In the genomic region with DNA sequence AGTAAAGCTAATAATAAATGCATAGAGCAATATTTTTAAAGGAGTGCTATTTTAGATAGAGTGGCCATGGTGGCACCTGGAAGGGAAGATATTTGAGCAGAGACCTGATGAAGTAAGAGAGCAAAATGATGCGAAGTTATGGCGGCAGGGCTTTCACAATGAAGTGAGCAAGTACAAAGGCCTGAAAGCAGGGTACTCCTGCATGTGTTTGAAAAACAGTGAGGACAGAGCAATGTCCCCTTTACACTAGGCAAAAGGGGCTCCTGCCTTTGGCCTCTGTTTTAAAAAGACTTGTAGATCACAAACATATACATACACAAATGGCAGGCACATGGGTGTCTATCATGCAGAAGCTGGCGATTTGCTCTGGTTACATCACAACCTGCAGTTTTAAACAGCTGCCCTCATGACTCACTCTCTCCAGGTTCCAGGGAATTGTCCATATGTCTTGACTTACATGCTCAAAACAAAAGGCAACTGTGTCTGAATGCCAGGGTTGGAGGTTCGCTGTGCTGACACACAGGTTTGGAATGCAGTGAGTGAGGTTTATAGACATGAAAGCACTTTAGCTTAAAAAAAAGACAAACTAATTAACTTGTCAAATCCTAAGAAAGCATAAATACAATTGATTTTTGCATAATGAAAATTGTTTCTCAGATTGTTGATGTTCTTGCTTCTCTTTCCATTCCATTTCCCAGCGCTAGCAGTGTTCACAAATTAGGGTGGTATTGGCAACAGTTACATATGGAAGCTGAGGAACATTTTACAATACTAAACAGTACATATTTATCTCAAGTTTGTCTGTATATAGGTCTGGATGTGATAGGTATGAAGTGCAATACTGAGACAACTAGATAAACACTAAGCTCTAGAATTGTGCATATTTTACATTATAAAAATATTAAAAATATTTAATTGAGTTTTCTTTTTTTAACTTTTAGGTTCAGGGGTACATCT, we compare ENCODE assay signal across 9 cellular contexts.
DNase-seq lines count a peak whose midpoint lies in the region; ATAC-seq and TF ChIP-seq lines count a peak whose summit lies in the region.
"Had no signal": no experiment of that assay in that cellular context is flagged by ENCODE, and none has a peak within 500 bp of the region (broad histone marks: within the 10 kb centered on the region; RNA-seq: fewer than 3 reads in every experiment).

No MANE protein-coding gene starts in this region.

- H3K4me1 ChIP-seq in cardiac muscle cell (ENCODE audit: low read depth) = no peaks in the 10 kb centered on the region
- no peaks in the 10 kb centered on the region for H3K4me1 ChIP-seq in left ventricle myocardium inferior
- H3K4me1 ChIP-seq in SK-N-SH (ENCODE audit: control insufficient read depth in 1 of 2, insufficient read depth in 2 of 2, low read depth in 1 of 2, low read length in 1 of 2) = peaks cover 0 to 6% of the 10 kb centered on the region in 2 experiments; a peak in 1 of 4 replicates

- H3K27me3 ChIP-seq in cardiac muscle cell (no peaks in the 10 kb centered on the region), left ventricle myocardium inferior (ENCODE audit: low read depth) (no peaks in the 10 kb centered on the region), SK-N-SH (ENCODE audit: insufficient read depth) (no peaks in the 10 kb centered on the region)

- no peaks in the 10 kb centered on the region for H3F3A ChIP-seq in SK-N-SH (replicated peaks; ENCODE audit: insufficient read depth)

- 14% methylated on average over 5 of the region's 5 CpGs for WGBS in SK-N-SH (ENCODE audit: low lambda C conversion rate)

- H3K27ac ChIP-seq in cardiac muscle cell (no peak overlapping the region), left ventricle myocardium inferior (replicated peaks) (no peak overlapping the region), SK-N-SH (ENCODE audit: low read depth in 2 of 2, low read length in 1 of 2) (peak overlapping the region in 1 of 2 experiments; percentile 72; a peak in 2 of 4 replicates)

- no peaks in the 10 kb centered on the region for H3K9me3 ChIP-seq in cardiac muscle cell (ENCODE audit: low read depth)
- H3K9me3 ChIP-seq in left ventricle myocardium inferior (replicated peaks) = no peaks in the 10 kb centered on the region
- H3K9me3 ChIP-seq in SK-N-SH = no peaks in the 10 kb centered on the region

- no peak for TF ChIP-seq RAD21 in SK-N-SH (IDR thresholded peaks at IDR 0.05; ENCODE audit: low read length)

- H4K20me1 ChIP-seq in SK-N-SH (ENCODE audit: insufficient read depth) = no peaks in the 10 kb centered on the region

- intact Hi-C loops in left ventricle myocardium inferior (cut with micrococcal nuclease) = no loop called here

- H3K36me3 ChIP-seq in cardiac muscle cell = no peaks in the 10 kb centered on the region
- no peaks in the 10 kb centered on the region for H3K36me3 ChIP-seq in left ventricle myocardium inferior
- no peaks in the 10 kb centered on the region for H3K36me3 ChIP-seq in SK-N-SH (replicated peaks in 1 of 2; ENCODE audit: control insufficient read depth in 1 of 2, insufficient read depth in 2 of 2, low read length in 1 of 2)

- 0 out of 2 replicates have a peak overlapping the region, but pooled peaks have one; percentile 15 for H3K9ac ChIP-seq in SK-N-SH

- H3K79me2 ChIP-seq in SK-N-SH (ENCODE audit: insufficient read depth) = no peaks in the 10 kb centered on the region

- POLR2A ChIA-PET in SK-N-SH (lab: Yijun Ruan, JAX) = no interaction called here

- ATAC-seq in GM19463 (IDR thresholded peaks at IDR 0.05; ENCODE audit: unreplicated experiment) = no peak
- ATAC-seq: T-helper 17 cell had no signal

- DNase-seq in cardiac muscle cell (ENCODE audit: low read depth in 1 of 2, low spot score in 1 of 2) (peak; percentile 2 to 97), left ventricle myocardium inferior (no peak), SK-N-SH (peak; percentile 0), glomerular endothelial cell (ENCODE audit: extremely low read depth, low read depth, low spot score) (peak; percentile 57), NCI-H526 (lab: John Stamatoyannopoulos, UW) (no peak), NAMALWA (ENCODE audit: low spot score) (no peak)
- no peak for DNase-seq in effector CD4-positive, alpha-beta T cell
- DNase-seq: T-helper 17 cell had no signal

- CTCF ChIA-PET in SK-N-SH (lab: Yijun Ruan, JAX) = interaction anchor here (1.0 kb wide), 1 partner anchor 15 kb away, joined by 3 read pairs; no protein-coding TSS in a partner anchor

- TF ChIP-seq CTCF in cardiac muscle cell (IDR thresholded peaks at IDR 0.05; ENCODE audit: low read depth, low read length) (no peak), left ventricle myocardium inferior (IDR thresholded peaks at IDR 0.05; ENCODE audit: borderline replicate concordance) (no peak), SK-N-SH (IDR thresholded peaks at IDR 0.05) (no peak)

- peak; percentile 54 to 87; a peak in 3 of 4 replicates for TF ChIP-seq EP300 in SK-N-SH (IDR thresholded peaks at IDR 0.05; ENCODE audit: borderline replicate concordance in 1 of 2, low read depth in 1 of 2, low read length in 1 of 2)

- H3K9me2 ChIP-seq in SK-N-SH = no peaks in the 10 kb centered on the region

- peak overlapping the region; percentile 38; the same call in 1 of the 2 replicates for H3K4me2 ChIP-seq in SK-N-SH

- H3K4me3 ChIP-seq in cardiac muscle cell (no peak overlapping the region), left ventricle myocardium inferior (no peak overlapping the region), SK-N-SH (ENCODE audit: low read depth in 2 of 2, low read length in 1 of 2) (no peak overlapping the region)

- H2AFZ ChIP-seq in SK-N-SH (ENCODE audit: low read depth) = peak overlapping the region; percentile 63

TF ChIP-seq in SK-N-SH, 30 proteins besides CTCF, POLR2A, EP300 and RAD21 (continues in another document):
- TF ChIP-seq TCF12 (IDR thresholded peaks at IDR 0.05) = peak; percentile 97
- TF ChIP-seq SMC3 (IDR thresholded peaks at IDR 0.05; ENCODE audit: low read depth, low read length) = no peak
- TF ChIP-seq, protein P1, sequence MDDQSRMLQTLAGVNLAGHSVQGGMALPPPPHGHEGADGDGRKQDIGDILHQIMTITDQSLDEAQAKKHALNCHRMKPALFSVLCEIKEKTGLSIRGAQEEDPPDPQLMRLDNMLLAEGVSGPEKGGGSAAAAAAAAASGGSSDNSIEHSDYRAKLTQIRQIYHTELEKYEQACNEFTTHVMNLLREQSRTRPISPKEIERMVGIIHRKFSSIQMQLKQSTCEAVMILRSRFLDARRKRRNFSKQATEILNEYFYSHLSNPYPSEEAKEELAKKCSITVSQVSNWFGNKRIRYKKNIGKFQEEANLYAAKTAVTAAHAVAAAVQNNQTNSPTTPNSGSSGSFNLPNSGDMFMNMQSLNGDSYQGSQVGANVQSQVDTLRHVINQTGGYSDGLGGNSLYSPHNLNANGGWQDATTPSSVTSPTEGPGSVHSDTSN (IDR thresholded peaks at IDR 0.05) = peak; percentile 86
- TF ChIP-seq, protein P2, sequence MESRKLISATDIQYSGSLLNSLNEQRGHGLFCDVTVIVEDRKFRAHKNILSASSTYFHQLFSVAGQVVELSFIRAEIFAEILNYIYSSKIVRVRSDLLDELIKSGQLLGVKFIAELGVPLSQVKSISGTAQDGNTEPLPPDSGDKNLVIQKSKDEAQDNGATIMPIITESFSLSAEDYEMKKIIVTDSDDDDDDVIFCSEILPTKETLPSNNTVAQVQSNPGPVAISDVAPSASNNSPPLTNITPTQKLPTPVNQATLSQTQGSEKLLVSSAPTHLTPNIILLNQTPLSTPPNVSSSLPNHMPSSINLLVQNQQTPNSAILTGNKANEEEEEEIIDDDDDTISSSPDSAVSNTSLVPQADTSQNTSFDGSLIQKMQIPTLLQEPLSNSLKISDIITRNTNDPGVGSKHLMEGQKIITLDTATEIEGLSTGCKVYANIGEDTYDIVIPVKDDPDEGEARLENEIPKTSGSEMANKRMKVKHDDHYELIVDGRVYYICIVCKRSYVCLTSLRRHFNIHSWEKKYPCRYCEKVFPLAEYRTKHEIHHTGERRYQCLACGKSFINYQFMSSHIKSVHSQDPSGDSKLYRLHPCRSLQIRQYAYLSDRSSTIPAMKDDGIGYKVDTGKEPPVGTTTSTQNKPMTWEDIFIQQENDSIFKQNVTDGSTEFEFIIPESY (IDR thresholded peaks at IDR 0.05; ENCODE audit: borderline replicate concordance, low read depth) = 0 out of 2 replicates have a peak, but pooled peaks have one; percentile 55
- no peak for TF ChIP-seq RFX5 (IDR thresholded peaks at IDR 0.05; ENCODE audit: low read length)
- TF ChIP-seq TAF1 (IDR thresholded peaks at IDR 0.05; ENCODE audit: borderline replicate concordance, low read depth, low read length) = no peak
- TF ChIP-seq TEAD4 (IDR thresholded peaks at IDR 0.05; ENCODE audit: borderline replicate concordance, insufficient read depth) = peak; percentile 84
- no peak for TF ChIP-seq NRF1 (IDR thresholded peaks at IDR 0.05; ENCODE audit: low read depth, low read length)
- peak; percentile 74; the same call in 1 of the 2 replicates for TF ChIP-seq SIN3A (IDR thresholded peaks at IDR 0.05; ENCODE audit: borderline replicate concordance, low read depth, low read length)
- TF ChIP-seq RCOR1 (IDR thresholded peaks at IDR 0.05; ENCODE audit: low read length) = no peak
- peak; percentile 77 for TF ChIP-seq NFIC (IDR thresholded peaks at IDR 0.05; ENCODE audit: borderline replicate concordance)
- peak; percentile 79; the same call in 1 of the 2 replicates for TF ChIP-seq POLR2AphosphoS5 (IDR thresholded peaks at IDR 0.05; ENCODE audit: low read depth, low read length)
- peak; percentile 98 for TF ChIP-seq JUND (IDR thresholded peaks at IDR 0.05)
- TF ChIP-seq YY1 (IDR thresholded peaks at IDR 0.05; ENCODE audit: low read depth) = 0 out of 2 replicates have a peak, but pooled peaks have one; percentile 9
- no peak for TF ChIP-seq ELF1 (IDR thresholded peaks at IDR 0.05)
- peak; percentile 94 for TF ChIP-seq FOSL2 (IDR thresholded peaks at IDR 0.05; ENCODE audit: borderline replicate concordance, low read depth)
- no peak; the same call in 1 of the 2 replicates for TF ChIP-seq FOXM1 (IDR thresholded peaks at IDR 0.05; ENCODE audit: low read depth)
- TF ChIP-seq EZH2phosphoT487 (IDR thresholded peaks at IDR 0.05; ENCODE audit: borderline replicate concordance, low read depth) = no peak
- TF ChIP-seq, protein P3, sequence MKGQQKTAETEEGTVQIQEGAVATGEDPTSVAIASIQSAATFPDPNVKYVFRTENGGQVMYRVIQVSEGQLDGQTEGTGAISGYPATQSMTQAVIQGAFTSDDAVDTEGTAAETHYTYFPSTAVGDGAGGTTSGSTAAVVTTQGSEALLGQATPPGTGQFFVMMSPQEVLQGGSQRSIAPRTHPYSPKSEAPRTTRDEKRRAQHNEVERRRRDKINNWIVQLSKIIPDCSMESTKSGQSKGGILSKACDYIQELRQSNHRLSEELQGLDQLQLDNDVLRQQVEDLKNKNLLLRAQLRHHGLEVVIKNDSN (IDR thresholded peaks at IDR 0.05; ENCODE audit: borderline replicate concordance, low read depth) = no peak
- TF ChIP-seq MXI1 (IDR thresholded peaks at IDR 0.05; ENCODE audit: low read depth, low read length) = no peak

Comparison
In these comparisons a context has a peak if more than half of its experiments do, and no peak if none do; other contexts are left out.
1. DNase-seq: peak in cardiac muscle cell (2 of 2), SK-N-SH (single experiment) and glomerular endothelial cell (single experiment); none in left ventricle myocardium inferior (single experiment), effector CD4-positive, alpha-beta T cell (single experiment), NCI-H526 (0 of 2) and NAMALWA (single experiment).